Comparison of ENCODE assay signal across 16 cellular contexts in genomic region chr2:50765146-50765545, GRCh38.
DNase-seq lines count a peak whose midpoint lies in the region; TF ChIP-seq lines count a peak whose summit lies in the region.
"Had no signal": no experiment of that assay in that cellular context is flagged by ENCODE, and none has a peak within 500 bp of the region (broad histone marks: within the 10 kb centered on the region; RNA-seq: fewer than 3 reads in every experiment).

No MANE protein-coding gene starts in this region.

- H3K9me3 ChIP-seq in endodermal cell (ENCODE audit: control insufficient read depth, low read length) (no peaks in the 10 kb centered on the region), prostate gland (no peaks in the 10 kb centered on the region)

- H3K27me3 Mint-ChIP-seq in endodermal cell (ENCODE audit: insufficient read depth) (no peaks in the 10 kb centered on the region), progenitor cell of endocrine pancreas (no peaks in the 10 kb centered on the region), type B pancreatic cell (peaks cover 3% of the 10 kb centered on the region)

- H3K36me3 Mint-ChIP-seq in endodermal cell (ENCODE audit: low read depth) (no peaks in the 10 kb centered on the region), progenitor cell of endocrine pancreas (ENCODE audit: insufficient read depth) (no peaks in the 10 kb centered on the region), type B pancreatic cell (no peaks in the 10 kb centered on the region)
- H3K36me3 Mint-ChIP-seq: CD14-positive monocyte; CD8-positive, alpha-beta T cell had no signal

- TF ChIP-seq POLR2A in prostate gland (IDR thresholded peaks at IDR 0.05), result no peak

- 60 to 80% methylated on average over 1 to 6 of the region's 7 CpGs for WGBS in endodermal cell (ENCODE audit: insufficient coverage in 1 of 2, insufficient read length in 1 of 2), 2 experiments
- 57% methylated on average over 7 of the region's 7 CpGs for WGBS in prostate gland

- no peaks in the 10 kb centered on the region for H3K36me3 ChIP-seq in endodermal cell (ENCODE audit: control insufficient read depth, insufficient read depth, low read length)
- no peaks in the 10 kb centered on the region for H3K36me3 ChIP-seq in prostate gland

- H3K4me1 ChIP-seq in endodermal cell (ENCODE audit: control insufficient read depth, insufficient read depth, low read length) (peaks cover 24% of the 10 kb centered on the region), prostate gland (replicated peaks) (no peaks in the 10 kb centered on the region)

- no peak overlapping the region for H3K27ac ChIP-seq in endodermal cell (ENCODE audit: low read depth, low read length)
- no peak overlapping the region for H3K27ac ChIP-seq in prostate gland
- H3K27ac ChIP-seq: 22Rv1, HL-60 had no signal

- peaks cover 51% of the 10 kb centered on the region for H3K4me1 Mint-ChIP-seq in endodermal cell
- H3K4me1 Mint-ChIP-seq in progenitor cell of endocrine pancreas (ENCODE audit: low read depth), result peaks cover 14% of the 10 kb centered on the region
- no peaks in the 10 kb centered on the region for H3K4me1 Mint-ChIP-seq in type B pancreatic cell (ENCODE audit: unreplicated experiment)
- H3K4me1 Mint-ChIP-seq: CD14-positive monocyte had no signal

- H3K27ac Mint-ChIP-seq in endodermal cell (peak overlapping the region; percentile 96), progenitor cell of endocrine pancreas (no peak overlapping the region), type B pancreatic cell (no peak overlapping the region)
- H3K27ac Mint-ChIP-seq: CD14-positive monocyte; CD8-positive, alpha-beta T cell had no signal

- intact Hi-C loops in prostate gland (cut with DNase I), result no loop called here

- peak overlapping the region; percentile 39 for H3K9ac ChIP-seq in endodermal cell (ENCODE audit: extremely low read depth, low read length, poor library complexity, severe bottlenecking)

- TF ChIP-seq CTCF in endodermal cell (conservative IDR thresholded peaks at IDR 0.05) (no peak), progenitor cell of endocrine pancreas (IDR thresholded peaks at IDR 0.05; ENCODE audit: unreplicated experiment) (no peak), type B pancreatic cell (conservative IDR thresholded peaks at IDR 0.05) (no peak), prostate gland (IDR thresholded peaks at IDR 0.05) (no peak)

- H3K4me3 Mint-ChIP-seq in endodermal cell, result peak overlapping the region; percentile 34
- H3K4me3 Mint-ChIP-seq in progenitor cell of endocrine pancreas (ENCODE audit: low read depth), result peak overlapping the region; percentile 10
- H3K4me3 Mint-ChIP-seq in type B pancreatic cell, result no peak overlapping the region
- H3K4me3 Mint-ChIP-seq: CD14-positive monocyte; CD8-positive, alpha-beta T cell had no signal

- peak; percentile 23 for DNase-seq in NCI-H2107 treated with DMSO at 0.1 percent for 48 hours (lab: John Stamatoyannopoulos, UW; ENCODE audit: unreplicated experiment)
- no peak for DNase-seq in NCI-H2107 (lab: John Stamatoyannopoulos, UW)
- peak; percentile 52 for DNase-seq in endodermal cell
- DNase-seq in left kidney (ENCODE audit: low read depth, low spot score), result peak; percentile 51
- DNase-seq in progenitor cell of endocrine pancreas (ENCODE audit: low spot score, unreplicated experiment), result no peak
- DNase-seq in type B pancreatic cell (ENCODE audit: extremely low spot score, unreplicated experiment), result no peak
- DNase-seq in prostate gland (ENCODE audit: low spot score), result no peak
- no peak for DNase-seq in T-helper 1 cell
- DNase-seq: CD8-positive, alpha-beta T cell; COR-L47; DND-41; GDM1; H7 had no signal

- no peaks in the 10 kb centered on the region for H3K9me3 Mint-ChIP-seq in endodermal cell
- no peaks in the 10 kb centered on the region for H3K9me3 Mint-ChIP-seq in progenitor cell of endocrine pancreas (ENCODE audit: low read depth)
- no peaks in the 10 kb centered on the region for H3K9me3 Mint-ChIP-seq in type B pancreatic cell

- H3K4me3 ChIP-seq in endodermal cell (ENCODE audit: low read length), result peak overlapping the region; percentile 64
- H3K4me3 ChIP-seq in prostate gland, result no peak overlapping the region

- H3K27me3 ChIP-seq in endodermal cell (ENCODE audit: control insufficient read depth, insufficient read depth, low read length, poor library complexity, severe bottlenecking) (no peaks in the 10 kb centered on the region), prostate gland (replicated peaks; ENCODE audit: insufficient read depth) (no peaks in the 10 kb centered on the region)

Comparison
In these comparisons a context has a peak if more than half of its experiments do, and no peak if none do; other contexts are left out.
1. DNase-seq: peak in NCI-H2107 treated with DMSO at 0.1 percent for 48 hours (single experiment), endodermal cell (single experiment) and left kidney (single experiment); none in NCI-H2107 (single experiment), progenitor cell of endocrine pancreas (single experiment), type B pancreatic cell (single experiment), prostate gland (single experiment) and T-helper 1 cell (0 of 5).